ENCODE assay signal across 8 cellular contexts in genomic region chr6:79775222-79775621, GRCh38.
"Had no signal": no experiment of that assay in that cellular context is flagged by ENCODE, and none has a peak within 500 bp of the region (broad histone marks: within the 10 kb centered on the region; RNA-seq: fewer than 3 reads in every experiment).

No MANE protein-coding gene starts in this region.

- H3K4me3 ChIP-seq: GM12878 had no signal

- DNase-seq: GDM1, GF-D8 had no signal

- FAIRE-seq: G401.6, GM12878, GM12891, GM12892, GM18507, GM19239 had no signal

- ATAC-seq: GM12878 had no signal
